Comparison of ENCODE assay signal across 9 cellular contexts in genomic region chr2:232549655-232550350, GRCh38. TPM values are rescaled to one million over a fixed set of nuclear protein-coding genes. Genes with fewer than 3 reads are reported as not detected.
DNase-seq lines count a peak whose midpoint lies in the region; ATAC-seq and TF ChIP-seq lines count a peak whose summit lies in the region.
"Had no signal": no experiment of that assay in that cellular context is flagged by ENCODE, and none has a peak within 500 bp of the region (broad histone marks: within the 10 kb centered on the region; RNA-seq: fewer than 3 reads in every experiment).

No MANE protein-coding gene starts in this region.

- H3K36me3 Mint-ChIP-seq in osteocyte (ENCODE audit: unreplicated experiment) = peaks cover 25% of the 10 kb centered on the region

- peak overlapping the region; percentile 84 for H3K4me2 ChIP-seq in OCI-LY3 (ENCODE audit: low read length)

- DNase-seq in GM12865 (ENCODE audit: low read depth) (no peak), osteocyte (ENCODE audit: extremely low spot score, unreplicated experiment) (no peak), SW480 (ENCODE audit: low spot score) (no peak), posterior vena cava (ENCODE audit: low spot score) (no peak), hepatic stellate cell (ENCODE audit: low spot score) (no peak)

- H3K36me3 ChIP-seq in OCI-LY3 (replicated peaks; ENCODE audit: low read depth, low read length) (peaks cover 17% of the 10 kb centered on the region), endocrine pancreas (ENCODE audit: control insufficient read depth, insufficient read depth, low read length) (no peaks in the 10 kb centered on the region)

- peak overlapping the region; percentile 97 for H3K27ac Mint-ChIP-seq in osteocyte (ENCODE audit: unreplicated experiment)

- H3K9me3 ChIP-seq in OCI-LY3 (ENCODE audit: insufficient read depth, low read length) (no peaks in the 10 kb centered on the region), endocrine pancreas (ENCODE audit: control insufficient read depth, low read length) (no peaks in the 10 kb centered on the region)

- H3K27me3 Mint-ChIP-seq in osteocyte (ENCODE audit: unreplicated experiment) = no peaks in the 10 kb centered on the region

- H3K4me3 Mint-ChIP-seq in osteocyte (ENCODE audit: unreplicated experiment) = peak overlapping the region; percentile 97

- 0 out of 2 replicates have a peak, but pooled peaks cover 4% of the 10 kb centered on the region for H4K20me1 ChIP-seq in OCI-LY3 (ENCODE audit: insufficient read depth, low read length)

- H3K27ac ChIP-seq in OCI-LY3 (ENCODE audit: low read length) = peak overlapping the region; percentile 82

- H3K4me1 Mint-ChIP-seq in osteocyte (ENCODE audit: unreplicated experiment) = peaks cover 20% of the 10 kb centered on the region

- H3K4me1 ChIP-seq in OCI-LY3 (ENCODE audit: low read length) = peaks cover 7% of the 10 kb centered on the region
- H3K4me1 ChIP-seq in endocrine pancreas (ENCODE audit: control insufficient read depth, insufficient read depth, low read length) = peaks cover 6% of the 10 kb centered on the region

- H2AFZ ChIP-seq in OCI-LY3 (ENCODE audit: low read depth, low read length) = peak overlapping the region; percentile 86

- peak overlapping the region; percentile 95 for H3K4me3 ChIP-seq in GM12865 (ENCODE audit: low read depth, low read length)
- H3K4me3 ChIP-seq in OCI-LY3 (ENCODE audit: low read length) = peak overlapping the region; percentile 92
- peak overlapping the region; percentile 83 for H3K4me3 ChIP-seq in endocrine pancreas (ENCODE audit: control insufficient read depth, insufficient read depth, low read length)

- H3K27me3 ChIP-seq in OCI-LY3 (ENCODE audit: low read depth, low read length) = no peaks in the 10 kb centered on the region
- no peaks in the 10 kb centered on the region for H3K27me3 ChIP-seq in endocrine pancreas (ENCODE audit: control insufficient read depth, insufficient read depth, low read length)

- no peak for ATAC-seq in HG03457 (IDR thresholded peaks at IDR 0.05; ENCODE audit: unreplicated experiment)

- TF ChIP-seq CTCF in GM12865 (IDR thresholded peaks at IDR 0.05; ENCODE audit: insufficient read depth, low read depth, low read length, missing control alignments) (no peak), OCI-LY3 (IDR thresholded peaks at IDR 0.05; ENCODE audit: low read depth, low read length) (no peak), osteocyte (IDR thresholded peaks at IDR 0.05) (no peak)

- H3K9ac ChIP-seq in OCI-LY3 (ENCODE audit: low read length) (peak overlapping the region; percentile 92), endocrine pancreas (ENCODE audit: control insufficient read depth, insufficient read depth, low read length) (peak overlapping the region; percentile 74)

- H3K79me2 ChIP-seq in OCI-LY3 (ENCODE audit: low read length) = peaks cover 78% of the 10 kb centered on the region

- intact Hi-C loops in posterior vena cava (cut with DNase I) = no loop called here

- H3K9me3 Mint-ChIP-seq in osteocyte (ENCODE audit: unreplicated experiment) = no peaks in the 10 kb centered on the region

RNA-seq across cellular contexts. Expression of gene TIGD1, which starts 0.6 kb away (rescaled TPM):
- 6.7 and 8.2 TPM in 2 replicates for total RNA-seq in osteocyte
- total RNA-seq in posterior vena cava = 1 to 10 TPM; 2.2 to 3.0 TPM

RNA-seq across cellular contexts. Expression of gene EIF4E2, which starts 0.7 kb away (rescaled TPM):
- total RNA-seq in osteocyte (88.4 and 90.5 TPM in 2 replicates), posterior vena cava (10 to 100 TPM; 49.1 to 49.6 TPM)

RNA-seq across cellular contexts. Expression of gene CHRNG, which starts 10.3 kb away (rescaled TPM):
- not detected in 2 replicates for total RNA-seq in osteocyte
- not detected for total RNA-seq in posterior vena cava
- total RNA-seq: subcutaneous adipose tissue had no signal

RNA-seq across cellular contexts. Expression of gene CHRND, which starts 23.8 kb away (rescaled TPM):
- total RNA-seq in osteocyte = not detected in 2 replicates
- total RNA-seq in posterior vena cava = not detected
- total RNA-seq: subcutaneous adipose tissue had no signal

RNA-seq across cellular contexts. Expression of gene PRSS56, which starts 29.6 kb away (rescaled TPM):
- total RNA-seq in osteocyte (not detected in 2 replicates), posterior vena cava (not detected)
- total RNA-seq: subcutaneous adipose tissue had no signal
